Comparison of ENCODE assay signal across 15 cellular contexts in genomic region chr2:237625216-237625705, GRCh38. TPM values are rescaled to one million over a fixed set of nuclear protein-coding genes. Genes with fewer than 3 reads are reported as not detected.
A peak's percentile ranks its signal among the peaks of the same experiment; 100 is the strongest.
DNase-seq lines count a peak whose midpoint lies in the region; ATAC-seq, FAIRE-seq and TF ChIP-seq lines count a peak whose summit lies in the region.
"Had no signal": no experiment of that assay in that cellular context is flagged by ENCODE, and none has a peak within 500 bp of the region (broad histone marks: within the 10 kb centered on the region; RNA-seq: fewer than 3 reads in every experiment).

No MANE protein-coding gene starts in this region.

- in situ Hi-C loops in HepG2 (cut with HindIII; ENCODE audit: extremely low pct_ligation_motif_present, low pct_unique_long_range_greater_than_20kb): no loop called here

- POLR2A ChIA-PET in HepG2 (lab: Yijun Ruan, JAX): interaction anchor here (0.8 kb wide), 1 partner anchor 24 kb away, joined by 3 read pairs; no protein-coding TSS in a partner anchor

- TF ChIP-seq EP300 in HepG2 (IDR thresholded peaks at IDR 0.05; ENCODE audit: low read depth in 2 of 2, low read length in 2 of 2) (no peak), HepG2 (CRISPR knock-in tag; IDR thresholded peaks at IDR 0.05; ENCODE audit: borderline replicate concordance) (no peak)

- peak overlapping the region; percentile 60 for H3K4me2 ChIP-seq in HepG2 (ENCODE audit: low read depth, low read length)

- TF ChIP-seq POLR2A in HepG2 (IDR thresholded peaks at IDR 0.05; ENCODE audit: insufficient read depth in 1 of 2, low read depth in 2 of 2, low read length in 2 of 2): no peak

- no peak overlapping the region for H2AFZ ChIP-seq in HepG2 (ENCODE audit: low read length)

- no peak for TF ChIP-seq RAD21 in HepG2 (CRISPR knock-in tag; IDR thresholded peaks at IDR 0.05)

- no peak overlapping the region for H3K27ac ChIP-seq in HepG2 (ENCODE audit: extremely low read length, insufficient read depth, low read length)

- no peaks in the 10 kb centered on the region for H3K9me3 ChIP-seq in HepG2 (ENCODE audit: low read length)

- H3K4me1 ChIP-seq in HepG2 (ENCODE audit: insufficient read depth, low read length): peaks cover 48% of the 10 kb centered on the region

- peaks cover 3% of the 10 kb centered on the region; the same call in 1 of the 2 replicates for H4K20me1 ChIP-seq in HepG2 (ENCODE audit: insufficient read depth, low read length)

- TF ChIP-seq CTCF in bronchial epithelial cell (IDR thresholded peaks at IDR 0.05; ENCODE audit: insufficient read depth, low read length, severe bottlenecking) (no peak), HepG2 (CRISPR knock-in tag; IDR thresholded peaks at IDR 0.05) (no peak)

- intact Hi-C loops in HepG2 (cut with micrococcal nuclease; ENCODE audit: unreplicated experiment): no loop called here
- intact Hi-C loops in sciatic nerve (cut with DNase I): no loop called here

- CTCF ChIA-PET in HepG2 (lab: Yijun Ruan, JAX; ENCODE audit: low intra/inter-chr PET ratio, low total read pairs): interaction anchor here (1.7 kb wide), 1 partner anchor 120 kb away, joined by 5 read pairs; no protein-coding TSS in a partner anchor

- 30% methylated on average over 10 of the region's 10 CpGs for WGBS in HepG2 (ENCODE audit: low lambda C conversion rate)

- H3K36me3 ChIP-seq in bronchial epithelial cell (ENCODE audit: control insufficient read depth, insufficient read depth, low read length) (no peaks in the 10 kb centered on the region), HepG2 (replicated peaks in 1 of 2; ENCODE audit: control insufficient read depth in 1 of 2, insufficient read depth in 2 of 2, low read length in 2 of 2) (no peaks in the 10 kb centered on the region)

- no peaks in the 10 kb centered on the region for H3K79me2 ChIP-seq in HepG2 (ENCODE audit: insufficient read depth, low read length)

- H3K27me3 ChIP-seq in bronchial epithelial cell (ENCODE audit: control insufficient read depth, insufficient read depth, low read length) (peaks cover 14% of the 10 kb centered on the region), HepG2 (ENCODE audit: control insufficient read depth in 1 of 2, insufficient read depth in 2 of 2, low read length in 2 of 2) (peaks cover 2 to 68% of the 10 kb centered on the region in 2 experiments; a peak in 4 of 5 replicates)

- peak; percentile 68 for FAIRE-seq in bronchial epithelial cell (lab: Jason Lieb, UNC)
- FAIRE-seq in HepG2 (lab: Jason Lieb, UNC): no peak
- FAIRE-seq: small intestine had no signal

- no peak overlapping the region for H3K9ac ChIP-seq in HepG2 (ENCODE audit: insufficient read depth, low read depth, low read length)

- ATAC-seq in HepG2 (peak; percentile 27), sciatic nerve (peak; percentile 53), HG03280 (IDR thresholded peaks at IDR 0.05; ENCODE audit: unreplicated experiment) (no peak), GM21390 (IDR thresholded peaks at IDR 0.05; ENCODE audit: unreplicated experiment) (no peak)

- DNase-seq in CD1c-positive myeloid dendritic cell (ENCODE audit: extremely low spot score) (peak; percentile 54), bronchial epithelial cell (ENCODE audit: low read depth) (no peak), HepG2 (ENCODE audit: low spot score) (peak; percentile 39), sciatic nerve (ENCODE audit: low spot score) (peak; percentile 62), GDM1 (lab: John Stamatoyannopoulos, UW) (no peak), globus pallidus (ENCODE audit: low spot score) (no peak)
- DNase-seq: activated CD4-positive, CD25-positive, alpha-beta regulatory T cell; amniotic stem cell; DND-41; NCI-H1092 treated with DMSO at 0.1 percent for 48 hours had no signal

- H3K4me3 ChIP-seq in bronchial epithelial cell (ENCODE audit: low read depth, low read length) (no peak overlapping the region), HepG2 (replicated peaks in 1 of 3; ENCODE audit: insufficient read depth in 1 of 3, low read depth in 2 of 3, low read length in 3 of 3) (peak overlapping the region in 1 of 3 experiments; percentile 15; a peak in 1 of 6 replicates)

- BruUV-seq in HepG2 (replicated peaks; lab: Mats Ljungman, UMichigan): no TSS peak

TF ChIP-seq in HepG2, 621 proteins besides CTCF, POLR2A, EP300 and RAD21 (continues in another document):
- no peak for TF ChIP-seq ZNF737 (CRISPR knock-in tag; IDR thresholded peaks at IDR 0.05; ENCODE audit: borderline replicate concordance)

RNA-seq across cellular contexts. Expression of gene LRRFIP1, which starts 2.1 kb away (rescaled TPM):
- 115 and 183 TPM in 2 replicates for total RNA-seq in bronchial epithelial cell
- 15.9 and 22.0 TPM in 2 replicates for total RNA-seq in HepG2 (2016; rRNA removed; fragmentation: Illumina TruSeq; extraction: Trizol)
- total RNA-seq in HepG2 (2016; cell fraction: cytosol; rRNA removed; fragmentation: Illumina TruSeq; extraction: Trizol; ENCODE audit: low read depth): 11.0 and 11.2 TPM in 2 replicates
- 15.6 and 24.6 TPM in 2 replicates for total RNA-seq in HepG2 (2016; cell fraction: insoluble cytoplasmic fraction; rRNA removed; fragmentation: Illumina TruSeq; extraction: Trizol)
- total RNA-seq in HepG2 (2016; cell fraction: membrane; rRNA removed; fragmentation: Illumina TruSeq; extraction: Trizol): 18.1 and 18.4 TPM in 2 replicates
- total RNA-seq in HepG2 (2016; cell fraction: nucleus; rRNA removed; fragmentation: Illumina TruSeq; extraction: Trizol): 31.0 and 33.7 TPM in 2 replicates
- 31.2 and 40.5 TPM in 2 replicates for polyA plus RNA-seq in HepG2 (2011; rRNA removed)
- polyA plus RNA-seq in HepG2 (2011; cell fraction: cytosol; rRNA removed): 19.8 and 25.0 TPM in 2 replicates
- polyA plus RNA-seq in HepG2 (2011; cell fraction: nucleus; rRNA removed): 43.1 TPM in 2 replicates
- 48.6 and 68.2 TPM in 2 replicates for polyA plus RNA-seq in HepG2 (2012)
- polyA plus RNA-seq in HepG2 (2016; cell fraction: cytosol; fragmentation: Illumina TruSeq; extraction: Trizol; ENCODE audit: low read depth): 5.6 and 6.5 TPM in 2 replicates
- polyA plus RNA-seq in HepG2 (2016; cell fraction: insoluble cytoplasmic fraction; fragmentation: Illumina TruSeq; extraction: Trizol; ENCODE audit: low read depth): 43.3 and 43.5 TPM in 2 replicates
- 10.6 and 13.6 TPM in 2 replicates for polyA plus RNA-seq in HepG2 (2016; cell fraction: membrane; fragmentation: Illumina TruSeq; extraction: Trizol; ENCODE audit: low read depth)
- polyA plus RNA-seq in HepG2 (2016; cell fraction: nucleus; fragmentation: Illumina TruSeq; extraction: Trizol; ENCODE audit: insufficient read depth, low read depth): 55.6 and 61.1 TPM in 2 replicates
- polyA minus RNA-seq in HepG2 (2011; rRNA and poly(A)+ RNA removed; ENCODE audit: low replicate concordance): 26.4 and 35.1 TPM in 2 replicates
- polyA minus RNA-seq in HepG2 (2011; cell fraction: cytosol; rRNA and poly(A)+ RNA removed): 26.2 and 26.7 TPM in 2 replicates
- polyA minus RNA-seq in HepG2 (2011; cell fraction: nucleus; rRNA and poly(A)+ RNA removed): 97.5 and 100 TPM in 2 replicates
- 84.8 TPM for total RNA-seq in sciatic nerve

RNA-seq across cellular contexts. Expression of gene RAB17, which starts 34.7 kb away (rescaled TPM):
- 1.0 and 2.4 TPM in 2 replicates for total RNA-seq in bronchial epithelial cell
- 68.0 and 70.0 TPM in 2 replicates for total RNA-seq in HepG2 (2016; rRNA removed; fragmentation: Illumina TruSeq; extraction: Trizol)
- 21.0 and 21.9 TPM in 2 replicates for total RNA-seq in HepG2 (2016; cell fraction: cytosol; rRNA removed; fragmentation: Illumina TruSeq; extraction: Trizol; ENCODE audit: low read depth)
- total RNA-seq in HepG2 (2016; cell fraction: insoluble cytoplasmic fraction; rRNA removed; fragmentation: Illumina TruSeq; extraction: Trizol): 67.8 and 73.3 TPM in 2 replicates
- 42.7 and 50.7 TPM in 2 replicates for total RNA-seq in HepG2 (2016; cell fraction: membrane; rRNA removed; fragmentation: Illumina TruSeq; extraction: Trizol)
- total RNA-seq in HepG2 (2016; cell fraction: nucleus; rRNA removed; fragmentation: Illumina TruSeq; extraction: Trizol): 51.2 and 64.7 TPM in 2 replicates
- polyA plus RNA-seq in HepG2 (2011; rRNA removed): 124 and 141 TPM in 2 replicates
- polyA plus RNA-seq in HepG2 (2011; cell fraction: cytosol; rRNA removed): 66.2 and 82.5 TPM in 2 replicates
- polyA plus RNA-seq in HepG2 (2011; cell fraction: nucleus; rRNA removed): 477 and 514 TPM in 2 replicates
- polyA plus RNA-seq in HepG2 (2012): 189 and 204 TPM in 2 replicates
- 14.6 and 16.8 TPM in 2 replicates for polyA plus RNA-seq in HepG2 (2016; cell fraction: cytosol; fragmentation: Illumina TruSeq; extraction: Trizol; ENCODE audit: low read depth)
- polyA plus RNA-seq in HepG2 (2016; cell fraction: insoluble cytoplasmic fraction; fragmentation: Illumina TruSeq; extraction: Trizol; ENCODE audit: low read depth): 53.0 and 54.7 TPM in 2 replicates
- 27.1 and 29.9 TPM in 2 replicates for polyA plus RNA-seq in HepG2 (2016; cell fraction: membrane; fragmentation: Illumina TruSeq; extraction: Trizol; ENCODE audit: low read depth)
- 145 and 160 TPM in 2 replicates for polyA plus RNA-seq in HepG2 (2016; cell fraction: nucleus; fragmentation: Illumina TruSeq; extraction: Trizol; ENCODE audit: insufficient read depth, low read depth)
- 4.6 and 63.9 TPM in 2 replicates for polyA minus RNA-seq in HepG2 (2011; rRNA and poly(A)+ RNA removed; ENCODE audit: low replicate concordance)
- polyA minus RNA-seq in HepG2 (2011; cell fraction: cytosol; rRNA and poly(A)+ RNA removed): 23.6 and 25.7 TPM in 2 replicates
- 126 and 135 TPM in 2 replicates for polyA minus RNA-seq in HepG2 (2011; cell fraction: nucleus; rRNA and poly(A)+ RNA removed)
- 1.1 TPM for total RNA-seq in sciatic nerve
- total RNA-seq: temporal lobe had no signal

RNA-seq across cellular contexts. Expression of gene PRLH, which starts 58.9 kb away (rescaled TPM):
- not detected in 2 replicates for total RNA-seq in bronchial epithelial cell
- not detected in 2 replicates for total RNA-seq in HepG2 (2016; rRNA removed; fragmentation: Illumina TruSeq; extraction: Trizol)
- total RNA-seq in HepG2 (2016; cell fraction: cytosol; rRNA removed; fragmentation: Illumina TruSeq; extraction: Trizol; ENCODE audit: low read depth): not detected in 2 replicates
- total RNA-seq in HepG2 (2016; cell fraction: insoluble cytoplasmic fraction; rRNA removed; fragmentation: Illumina TruSeq; extraction: Trizol): not detected in 2 replicates
- total RNA-seq in HepG2 (2016; cell fraction: membrane; rRNA removed; fragmentation: Illumina TruSeq; extraction: Trizol): not detected in 2 replicates
- not detected in 2 replicates for total RNA-seq in HepG2 (2016; cell fraction: nucleus; rRNA removed; fragmentation: Illumina TruSeq; extraction: Trizol)
- polyA plus RNA-seq in HepG2 (2011; rRNA removed): not detected in 2 replicates
- not detected in 2 replicates for polyA plus RNA-seq in HepG2 (2011; cell fraction: cytosol; rRNA removed)
- polyA plus RNA-seq in HepG2 (2011; cell fraction: nucleus; rRNA removed): not detected in 2 replicates
- not detected in 2 replicates for polyA plus RNA-seq in HepG2 (2012)
- not detected in 2 replicates for polyA plus RNA-seq in HepG2 (2016; cell fraction: cytosol; fragmentation: Illumina TruSeq; extraction: Trizol; ENCODE audit: low read depth)
- not detected in 2 replicates for polyA plus RNA-seq in HepG2 (2016; cell fraction: insoluble cytoplasmic fraction; fragmentation: Illumina TruSeq; extraction: Trizol; ENCODE audit: low read depth)
- polyA plus RNA-seq in HepG2 (2016; cell fraction: membrane; fragmentation: Illumina TruSeq; extraction: Trizol; ENCODE audit: low read depth): not detected in 2 replicates
- polyA plus RNA-seq in HepG2 (2016; cell fraction: nucleus; fragmentation: Illumina TruSeq; extraction: Trizol; ENCODE audit: insufficient read depth, low read depth): not detected in 2 replicates
- not detected in 2 replicates for polyA minus RNA-seq in HepG2 (2011; rRNA and poly(A)+ RNA removed; ENCODE audit: low replicate concordance)
- polyA minus RNA-seq in HepG2 (2011; cell fraction: cytosol; rRNA and poly(A)+ RNA removed): not detected in 2 replicates
- polyA minus RNA-seq in HepG2 (2011; cell fraction: nucleus; rRNA and poly(A)+ RNA removed): not detected in 2 replicates
- not detected for total RNA-seq in sciatic nerve
- total RNA-seq: dermis microvascular lymphatic vessel endothelial cell, temporal lobe had no signal
- polyA plus RNA-seq: small intestine had no signal

Comparison
In these comparisons a context has a peak if more than half of its experiments do, and no peak if none do; other contexts are left out.
1. DNase-seq: peak in CD1c-positive myeloid dendritic cell (single experiment), HepG2 (single experiment) and sciatic nerve (single experiment); none in bronchial epithelial cell (single experiment), GDM1 (single experiment) and globus pallidus (single experiment).
2. ATAC-seq: peak in HepG2 (single experiment) and sciatic nerve (single experiment); none in HG03280 (single experiment) and GM21390 (single experiment).